ENCODE assay signal across 24 cellular contexts in the genomic region with DNA sequence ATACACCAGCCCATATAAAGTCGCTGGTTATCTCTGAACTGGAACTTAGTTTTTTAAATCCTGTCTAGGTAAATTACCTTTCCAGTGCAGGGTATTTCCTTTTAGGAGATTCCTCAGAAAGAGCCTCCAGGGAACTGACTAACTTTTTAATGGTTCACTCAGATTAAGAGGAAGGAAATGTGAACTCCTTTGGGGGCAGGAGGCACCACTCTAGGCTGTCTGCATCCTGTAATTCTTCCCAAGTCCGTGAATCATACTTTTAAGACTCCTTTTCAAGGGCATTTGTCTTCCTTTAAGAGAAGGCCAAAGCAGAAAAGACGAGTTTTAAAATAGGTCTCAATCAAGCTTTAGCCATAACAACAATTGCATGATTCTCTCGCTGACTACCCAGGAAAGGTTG.
DNase-seq lines count a peak whose midpoint lies in the region; ATAC-seq, FAIRE-seq and TF ChIP-seq lines count a peak whose summit lies in the region.
"Had no signal": no experiment of that assay in that cellular context is flagged by ENCODE, and none has a peak within 500 bp of the region (broad histone marks: within the 10 kb centered on the region; RNA-seq: fewer than 3 reads in every experiment).

No MANE protein-coding gene starts in this region.

- H3K9me3 Mint-ChIP-seq in neural progenitor cell, result no peaks in the 10 kb centered on the region
- H3K9me3 Mint-ChIP-seq: activated naive CD8-positive, alpha-beta T cell treated with anti-CD3 and anti-CD28 coated beads, Interleukin-2, amount 50 U/mL, for 24 hours; CD4-positive, alpha-beta T cell; endodermal cell had no signal

- H3K4me1 ChIP-seq in left ventricle myocardium inferior (peaks cover 21% of the 10 kb centered on the region), right atrium auricular region (peaks cover 0 to 17% of the 10 kb centered on the region in 2 donors), endothelial cell of umbilical vein (ENCODE audit: control insufficient read depth, extremely low read depth, insufficient read depth, low read length) (peaks cover 42% of the 10 kb centered on the region), neural progenitor cell (peaks cover 21% of the 10 kb centered on the region), uterus (no peaks in the 10 kb centered on the region)
- H3K4me1 ChIP-seq: upper lobe of right lung had no signal

- H3K27ac ChIP-seq in left ventricle myocardium inferior (replicated peaks) (peak overlapping the region; percentile 76), right atrium auricular region (peak overlapping the region in 1 of 2 donors; percentile 21), endothelial cell of umbilical vein (ENCODE audit: insufficient read depth, low read depth, low read length) (peak overlapping the region; percentile 85), neural progenitor cell (no peak overlapping the region), uterus (peak overlapping the region; percentile 3 to 45)
- H3K27ac ChIP-seq: gastroesophageal sphincter, HL-60, upper lobe of right lung, VCaP had no signal

- H3K4me1 Mint-ChIP-seq in neural progenitor cell, result peaks cover 8% of the 10 kb centered on the region
- H3K4me1 Mint-ChIP-seq: memory B cell had no signal

- FAIRE-seq in endothelial cell of umbilical vein (lab: Jason Lieb, UNC), result peak; percentile 90
- FAIRE-seq: small intestine had no signal

- BruUV-seq in endothelial cell of umbilical vein (replicated peaks; lab: Mats Ljungman, UMichigan), result no TSS peak

- no peaks in the 10 kb centered on the region for H3K27me3 ChIP-seq in left ventricle myocardium inferior (ENCODE audit: low read depth)
- H3K27me3 ChIP-seq in right atrium auricular region, result no peaks in the 10 kb centered on the region
- H3K27me3 ChIP-seq in endothelial cell of umbilical vein (ENCODE audit: control insufficient read depth in 2 of 2, insufficient read depth in 2 of 2, low read length in 2 of 2), result no peaks in the 10 kb centered on the region
- no peaks in the 10 kb centered on the region for H3K27me3 ChIP-seq in neural progenitor cell
- no peaks in the 10 kb centered on the region for H3K27me3 ChIP-seq in uterus
- H3K27me3 ChIP-seq: gastroesophageal sphincter, upper lobe of right lung had no signal

- no peaks in the 10 kb centered on the region for H3K9me1 ChIP-seq in endothelial cell of umbilical vein (replicated peaks; ENCODE audit: control insufficient read depth, extremely low read depth, insufficient read depth, low read length)

- H3K4me3 ChIP-seq in left ventricle myocardium inferior (no peak overlapping the region), right atrium auricular region (no peak overlapping the region), endothelial cell of umbilical vein (replicated peaks in 1 of 3; ENCODE audit: insufficient read depth in 1 of 3, low read depth in 1 of 3, low read length in 3 of 3) (peak overlapping the region in 1 of 3 experiments; percentile 51), neural progenitor cell (no peak overlapping the region), uterus (no peak overlapping the region)
- H3K4me3 ChIP-seq: gastroesophageal sphincter, upper lobe of right lung had no signal

- no peak for TF ChIP-seq CTCF in left ventricle myocardium inferior (IDR thresholded peaks at IDR 0.05; ENCODE audit: borderline replicate concordance)
- no peak for TF ChIP-seq CTCF in right atrium auricular region (IDR thresholded peaks at IDR 0.05)
- TF ChIP-seq CTCF in endothelial cell of umbilical vein (IDR thresholded peaks at IDR 0.05; ENCODE audit: extremely low read depth in 1 of 2, insufficient read depth in 1 of 2, low read depth in 1 of 2, low read length in 2 of 2), result no peak
- no peak for TF ChIP-seq CTCF in neural progenitor cell (IDR thresholded peaks at IDR 0.05)
- TF ChIP-seq CTCF in uterus (IDR thresholded peaks at IDR 0.05), result no peak

- intact Hi-C loops in left ventricle myocardium inferior (cut with micrococcal nuclease), result no loop called here
- intact Hi-C loops in endothelial cell of umbilical vein (cut with micrococcal nuclease), result loop anchor here (1.0 to 10.0 kb wide), 12 partner anchors 94 to 888 kb away; no protein-coding TSS in a partner anchor
- intact Hi-C loops in uterus (cut with DNase I; ENCODE audit: low total_unique reads), result no loop called here

- POLR2A ChIA-PET in endothelial cell of umbilical vein (lab: Charles Lee), result no interaction called here

- CTCF ChIA-PET in endothelial cell of umbilical vein (lab: Charles Lee), result interaction anchor here (0.7 to 1.8 kb wide), 6 partner anchors 9 to 868 kb away, joined by 3 to 7 read pairs (median 4); no protein-coding TSS in a partner anchor

- peak; percentile 65 for TF ChIP-seq POLR2A in endothelial cell of umbilical vein (IDR thresholded peaks at IDR 0.05; ENCODE audit: low read depth, low read length)
- TF ChIP-seq POLR2A in uterus (IDR thresholded peaks at IDR 0.05), result no peak

- dilution Hi-C loops in endothelial cell of umbilical vein (cut with MboI; ENCODE audit: extremely low pct_ligation_motif_present, low sequenced_read_pairs), result no loop called here

- peak overlapping the region; percentile 85 for H3K4me2 ChIP-seq in endothelial cell of umbilical vein (ENCODE audit: insufficient read depth, low read length)
- H3K4me2 ChIP-seq in neural progenitor cell, result no peak overlapping the region

- H4K20me1 ChIP-seq in endothelial cell of umbilical vein (replicated peaks; ENCODE audit: control insufficient read depth, extremely low read depth, insufficient read depth, low read length), result no peaks in the 10 kb centered on the region
- H4K20me1 ChIP-seq in neural progenitor cell (ENCODE audit: low read depth), result no peaks in the 10 kb centered on the region

- no peaks in the 10 kb centered on the region for H3F3A ChIP-seq in neural progenitor cell (ENCODE audit: low read depth)

- H3K27ac Mint-ChIP-seq in neural progenitor cell, result no peak overlapping the region
- H3K27ac Mint-ChIP-seq: activated naive CD8-positive, alpha-beta T cell treated with anti-CD3 and anti-CD28 coated beads, Interleukin-2, amount 50 U/mL, for 24 hours; CD4-positive, alpha-beta T cell; endodermal cell; memory B cell had no signal

- DNase-seq in left ventricle myocardium inferior (no peak), right atrium auricular region (ENCODE audit: low spot score) (no peak), endothelial cell of umbilical vein (ENCODE audit: low read depth, low spot score) (peak; percentile 90), neural progenitor cell (ENCODE audit: low spot score) (no peak), uterus (no peak), HuH-7 (ENCODE audit: low spot score) (no peak), inferior parietal cortex (ENCODE audit: extremely low spot score) (no peak)
- DNase-seq: ACHN; activated CD4-positive, alpha-beta T cell treated with anti-CD3 and anti-CD28 coated beads, Interleukin-2, amount 50 U/mL, for 48 hours; activated naive CD8-positive, alpha-beta T cell treated with anti-CD3 and anti-CD28 coated beads, Interleukin-2, amount 50 U/mL, for 24 hours; CD4-positive, alpha-beta T cell; endodermal cell; KG1; NCI-H1436 treated with DMSO at 0.1 percent for 48 hours; NCI-H226; SHP77; small intestine; upper lobe of right lung had no signal

- H2AFZ ChIP-seq in endothelial cell of umbilical vein (ENCODE audit: low read depth, low read length) (peak overlapping the region; percentile 86), neural progenitor cell (replicated peaks) (peak overlapping the region; percentile 91)

- no peak overlapping the region for H3K4me3 Mint-ChIP-seq in neural progenitor cell
- H3K4me3 Mint-ChIP-seq: activated naive CD8-positive, alpha-beta T cell treated with anti-CD3 and anti-CD28 coated beads, Interleukin-2, amount 50 U/mL, for 24 hours; CD4-positive, alpha-beta T cell; central memory CD8-positive, alpha-beta T cell; endodermal cell; memory B cell had no signal

- no peaks in the 10 kb centered on the region for H3K36me3 Mint-ChIP-seq in neural progenitor cell
- H3K36me3 Mint-ChIP-seq: memory B cell had no signal

- no peaks in the 10 kb centered on the region for H3K79me2 ChIP-seq in endothelial cell of umbilical vein (ENCODE audit: control insufficient read depth, insufficient read depth, low read length)
- H3K79me2 ChIP-seq in neural progenitor cell (ENCODE audit: low read depth), result no peaks in the 10 kb centered on the region

- no peak for ATAC-seq in HG02852 (IDR thresholded peaks at IDR 0.05; ENCODE audit: unreplicated experiment)
- ATAC-seq: activated naive CD8-positive, alpha-beta T cell treated with anti-CD3 and anti-CD28 coated beads, Interleukin-2, amount 50 U/mL, for 24 hours; gastroesophageal sphincter; upper lobe of right lung had no signal

- H3K27me3 Mint-ChIP-seq in neural progenitor cell (ENCODE audit: insufficient read depth, low read depth), result peaks cover 4% of the 10 kb centered on the region
- H3K27me3 Mint-ChIP-seq: central memory CD8-positive, alpha-beta T cell; memory B cell had no signal

- H3K36me3 ChIP-seq in left ventricle myocardium inferior (no peaks in the 10 kb centered on the region), right atrium auricular region (no peaks in the 10 kb centered on the region), endothelial cell of umbilical vein (ENCODE audit: control insufficient read depth in 2 of 2, extremely low read depth in 1 of 2, insufficient read depth in 2 of 2, low read length in 2 of 2) (no peaks in the 10 kb centered on the region), neural progenitor cell (no peaks in the 10 kb centered on the region), uterus (no peaks in the 10 kb centered on the region)
- H3K36me3 ChIP-seq: gastroesophageal sphincter, upper lobe of right lung had no signal

- H3K9me3 ChIP-seq in left ventricle myocardium inferior (replicated peaks), result no peaks in the 10 kb centered on the region
- no peaks in the 10 kb centered on the region for H3K9me3 ChIP-seq in right atrium auricular region
- no peaks in the 10 kb centered on the region for H3K9me3 ChIP-seq in endothelial cell of umbilical vein (replicated peaks; ENCODE audit: control insufficient read depth, insufficient read depth, low read length)
- no peaks in the 10 kb centered on the region for H3K9me3 ChIP-seq in neural progenitor cell (ENCODE audit: low read depth)
- no peaks in the 10 kb centered on the region for H3K9me3 ChIP-seq in uterus
- H3K9me3 ChIP-seq: gastroesophageal sphincter, upper lobe of right lung had no signal

- H3K9ac ChIP-seq in endothelial cell of umbilical vein (replicated peaks; ENCODE audit: extremely low read depth, insufficient read depth, low read length) (peak overlapping the region; percentile 59), neural progenitor cell (no peak overlapping the region)

TF ChIP-seq in endothelial cell of umbilical vein, 7 proteins besides CTCF, POLR2A, EP300 and RAD21 (continues in another document):
- TF ChIP-seq FOS (IDR thresholded peaks at IDR 0.05; ENCODE audit: borderline replicate concordance, insufficient read depth, low read length) (peak; percentile 95), POLR2AphosphoS5 (IDR thresholded peaks at IDR 0.05; ENCODE audit: insufficient read depth, low read depth, low read length) (peak; percentile 68), JUN (IDR thresholded peaks at IDR 0.05; ENCODE audit: borderline replicate concordance, insufficient read depth, insufficient read length, low read depth) (peak; percentile 68), MYC (IDR thresholded peaks at IDR 0.05; ENCODE audit: low read depth, low read length) (no peak)
